In the genomic region with DNA sequence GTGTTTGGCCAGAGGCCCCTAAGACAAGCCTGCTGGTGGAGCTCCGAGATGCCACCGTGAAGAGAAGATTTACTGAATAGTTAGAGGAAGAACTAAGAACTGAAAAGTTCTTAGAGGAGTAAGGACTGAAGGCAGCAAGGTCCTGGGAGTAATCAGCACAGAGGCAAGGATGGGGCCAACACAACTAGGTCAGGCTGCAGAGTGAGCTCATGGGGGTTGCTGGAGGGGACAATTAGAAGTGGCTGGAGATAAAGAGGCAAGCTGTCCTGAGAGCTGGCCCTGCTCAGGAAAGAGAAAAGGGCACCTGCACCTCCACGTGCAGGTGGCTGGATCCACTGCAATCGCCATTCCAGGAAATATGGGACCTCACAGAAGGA, we compare ENCODE assay signal across 17 cellular contexts. TPM values are rescaled to one million over a fixed set of nuclear protein-coding genes. Genes with fewer than 3 reads are reported as not detected.
A peak's percentile ranks its signal among the peaks of the same experiment; 100 is the strongest.
DNase-seq lines count a peak whose midpoint lies in the region; ATAC-seq and TF ChIP-seq lines count a peak whose summit lies in the region.
"Had no signal": no experiment of that assay in that cellular context is flagged by ENCODE, and none has a peak within 500 bp of the region (broad histone marks: within the 10 kb centered on the region; RNA-seq: fewer than 3 reads in every experiment).

No MANE protein-coding gene starts in this region.

- peaks cover 7% of the 10 kb centered on the region for H3K4me1 ChIP-seq in Karpas-422 (ENCODE audit: low read length)
- peaks cover 0 to 75% (median 12%) of the 10 kb centered on the region in 4 donors for H3K4me1 ChIP-seq in right lobe of liver
- peaks cover 9 to 40% (median 23%) of the 10 kb centered on the region in 6 donors for H3K4me1 ChIP-seq in spleen

- H3K27me3 ChIP-seq in Karpas-422 (ENCODE audit: low read length) (no peaks in the 10 kb centered on the region), right lobe of liver (no peaks in the 10 kb centered on the region), spleen (replicated peaks in 1 of 7) (no peaks in the 10 kb centered on the region)
- H3K27me3 ChIP-seq: transverse colon had no signal

- no peak for ATAC-seq in right lobe of liver
- ATAC-seq in HG02840 (IDR thresholded peaks at IDR 0.05; ENCODE audit: low FRiP score, unreplicated experiment): no peak
- ATAC-seq: effector memory CD8-positive, alpha-beta T cell had no signal

- H2AFZ ChIP-seq in Karpas-422 (ENCODE audit: low read length): peak overlapping the region; percentile 72; the same call in 1 of the 2 replicates

- H3K27me3 Mint-ChIP-seq in activated naive CD8-positive, alpha-beta T cell: no peaks in the 10 kb centered on the region
- no peaks in the 10 kb centered on the region for H3K27me3 Mint-ChIP-seq in activated naive CD8-positive, alpha-beta T cell treated with anti-CD3 and anti-CD28 coated beads for 36 hours
- H3K27me3 Mint-ChIP-seq: central memory CD8-positive, alpha-beta T cell; effector memory CD8-positive, alpha-beta T cell had no signal

- H3K9me3 Mint-ChIP-seq in activated naive CD8-positive, alpha-beta T cell (ENCODE audit: low read depth): no peaks in the 10 kb centered on the region
- H3K9me3 Mint-ChIP-seq in activated naive CD8-positive, alpha-beta T cell treated with anti-CD3 and anti-CD28 coated beads for 36 hours: no peaks in the 10 kb centered on the region
- H3K9me3 Mint-ChIP-seq: CD8-positive, alpha-beta memory T cell; central memory CD8-positive, alpha-beta T cell; effector memory CD8-positive, alpha-beta T cell had no signal

- intact Hi-C loops in right lobe of liver (cut with DNase I): no loop called here
- intact Hi-C loops in spleen (cut with DNase I; ENCODE audit: low total_unique reads): no loop called here

- no peaks in the 10 kb centered on the region for H3K36me3 ChIP-seq in Karpas-422 (ENCODE audit: insufficient read depth, low read length)
- no peaks in the 10 kb centered on the region for H3K36me3 ChIP-seq in right lobe of liver
- no peaks in the 10 kb centered on the region for H3K36me3 ChIP-seq in spleen
- H3K36me3 ChIP-seq: transverse colon had no signal

- H4K20me1 ChIP-seq in Karpas-422 (ENCODE audit: insufficient read depth, low read depth, low read length): no peaks in the 10 kb centered on the region

- no peak for TF ChIP-seq POLR2A in right lobe of liver (IDR thresholded peaks at IDR 0.05)
- no peak for TF ChIP-seq POLR2A in spleen (IDR thresholded peaks at IDR 0.05)

- H3K4me3 ChIP-seq in Karpas-422 (ENCODE audit: low read length): no peak overlapping the region
- H3K4me3 ChIP-seq in right lobe of liver: peak overlapping the region in 2 of 3 donors; percentile 54 to 62
- H3K4me3 ChIP-seq in spleen: no peak overlapping the region
- H3K4me3 ChIP-seq: skin epidermis, transverse colon had no signal

- DNase-seq in activated naive CD8-positive, alpha-beta T cell treated with anti-CD3 and anti-CD28 coated beads for 36 hours: no peak
- DNase-seq in Karpas-422 (no peak), right lobe of liver (peak in 1 of 3 donors; percentile 10), spleen (no peak), SK-N-DZ (ENCODE audit: low spot score) (no peak)
- DNase-seq in stimulated activated CD8-positive, alpha-beta memory T cell treated with anti-CD3 and anti-CD28 coated beads, Interleukin-4, amount 100 ng/mL, for 48 hours: no peak
- DNase-seq: activated effector memory CD4-positive, alpha-beta T cell treated with Interleukin-2 at 50 U/mL for 16 hours; CD8-positive, alpha-beta memory T cell; effector memory CD8-positive, alpha-beta T cell; MM.1S; NCI-H345; transverse colon had no signal

- no peak overlapping the region for H3K4me2 ChIP-seq in Karpas-422 (ENCODE audit: low read depth, low read length, poor library complexity, severe bottlenecking)

- H3K4me3 Mint-ChIP-seq in activated naive CD8-positive, alpha-beta T cell: no peak overlapping the region
- H3K4me3 Mint-ChIP-seq in activated naive CD8-positive, alpha-beta T cell treated with anti-CD3 and anti-CD28 coated beads for 36 hours: no peak overlapping the region
- H3K4me3 Mint-ChIP-seq: CD8-positive, alpha-beta memory T cell; central memory CD8-positive, alpha-beta T cell; effector memory CD8-positive, alpha-beta T cell had no signal

- WGBS in right lobe of liver (ENCODE audit: insufficient coverage, low coverage, low lambda C conversion rate, missing lambda C conversion rate): 28% methylated on average over 4 of the region's 4 CpGs
- WGBS in spleen, 5 donors: 38 to 54% (median 52%) methylated on average over 4 of the region's 4 CpGs

- peak overlapping the region; percentile 77 for H3K27ac Mint-ChIP-seq in activated naive CD8-positive, alpha-beta T cell
- no peak overlapping the region for H3K27ac Mint-ChIP-seq in activated naive CD8-positive, alpha-beta T cell treated with anti-CD3 and anti-CD28 coated beads for 36 hours
- H3K27ac Mint-ChIP-seq: CD8-positive, alpha-beta memory T cell; effector memory CD8-positive, alpha-beta T cell had no signal

- no peaks in the 10 kb centered on the region for H3K9me2 ChIP-seq in Karpas-422 (replicated peaks; ENCODE audit: insufficient read depth, low read length)

- no peak overlapping the region for H3K9ac ChIP-seq in Karpas-422 (ENCODE audit: low read length)

- no peaks in the 10 kb centered on the region for H3K36me3 Mint-ChIP-seq in activated naive CD8-positive, alpha-beta T cell
- H3K36me3 Mint-ChIP-seq in activated naive CD8-positive, alpha-beta T cell treated with anti-CD3 and anti-CD28 coated beads for 36 hours: no peaks in the 10 kb centered on the region
- H3K36me3 Mint-ChIP-seq: CD8-positive, alpha-beta memory T cell had no signal

- peaks cover 43% of the 10 kb centered on the region for H3K4me1 Mint-ChIP-seq in activated naive CD8-positive, alpha-beta T cell (ENCODE audit: low read depth)
- peaks cover 30% of the 10 kb centered on the region for H3K4me1 Mint-ChIP-seq in activated naive CD8-positive, alpha-beta T cell treated with anti-CD3 and anti-CD28 coated beads for 36 hours

- H3K9me3 ChIP-seq in Karpas-422 (ENCODE audit: low read length): no peaks in the 10 kb centered on the region
- H3K9me3 ChIP-seq in right lobe of liver: no peaks in the 10 kb centered on the region
- no peaks in the 10 kb centered on the region for H3K9me3 ChIP-seq in spleen
- H3K9me3 ChIP-seq: transverse colon had no signal

- H3K79me2 ChIP-seq in Karpas-422 (ENCODE audit: low read length): no peaks in the 10 kb centered on the region

- TF ChIP-seq CTCF in right lobe of liver (IDR thresholded peaks at IDR 0.05) (no peak), spleen (IDR thresholded peaks at IDR 0.05 in 8 of 11, conservative IDR thresholded peaks at IDR 0.05 in 3 of 11) (no peak)

- no peak overlapping the region for H3K27ac ChIP-seq in Karpas-422 (ENCODE audit: low read length)
- H3K27ac ChIP-seq in right lobe of liver: peak overlapping the region; percentile 11 to 89 (median 81)
- peak overlapping the region in 5 of 8 donors; percentile 46 to 70 (median 61) for H3K27ac ChIP-seq in spleen
- H3K27ac ChIP-seq: RWPE1 had no signal

RNA-seq across cellular contexts. Expression of gene NFKBIA, which starts 52.7 kb away (rescaled TPM):
- 100 to 1,000 TPM; 395 to 400 TPM for total RNA-seq in activated naive CD8-positive, alpha-beta T cell treated with anti-CD3 and anti-CD28 coated beads for 36 hours
- 27.6 and 53.5 TPM in 2 replicates for total RNA-seq in Karpas-422 (2014; rRNA removed; shearing (Covaris generic); ENCODE audit: low replicate concordance)
- total RNA-seq in right lobe of liver (100 to 1,000 TPM in 3 of 6 experiments, 10 to 100 TPM in 3; 84.8 to 140 (median 106) TPM), spleen (100 to 1,000 TPM; 250 to 482 (median 319) TPM)
- 100 to 1,000 TPM; 107 to 225 (median 149) TPM for polyA plus RNA-seq in spleen
- polyA plus RNA-seq in SK-N-DZ (2014; cell fraction: cytosol; rRNA removed): 39.1 and 52.8 TPM in 2 replicates
- polyA plus RNA-seq in SK-N-DZ (2014; cell fraction: nucleus; rRNA removed): 109 and 143 TPM in 2 replicates

RNA-seq across cellular contexts. Expression of gene PSMA6, which starts 59.7 kb away (rescaled TPM):
- 100 to 1,000 TPM; 401 to 404 TPM for total RNA-seq in activated naive CD8-positive, alpha-beta T cell treated with anti-CD3 and anti-CD28 coated beads for 36 hours
- 327 and 344 TPM in 2 replicates for total RNA-seq in Karpas-422 (2014; rRNA removed; shearing (Covaris generic); ENCODE audit: low replicate concordance)
- total RNA-seq in right lobe of liver: 100 to 1,000 TPM in 1 of 6 experiments, 10 to 100 TPM in 5; 66.9 to 122 (median 81.1) TPM
- total RNA-seq in spleen: 100 to 1,000 TPM; 120 to 185 (median 129) TPM
- 100 to 1,000 TPM; 108 to 171 (median 164) TPM for polyA plus RNA-seq in spleen
- 629 and 652 TPM in 2 replicates for polyA plus RNA-seq in SK-N-DZ (2014; cell fraction: cytosol; rRNA removed)
- polyA plus RNA-seq in SK-N-DZ (2014; cell fraction: nucleus; rRNA removed): 256 and 362 TPM in 2 replicates

Comparison
In these comparisons a context has a peak if more than half of its experiments do, and no peak if none do; other contexts are left out.
1. H3K4me3 ChIP-seq: peak in right lobe of liver (2 of 3); none in Karpas-422 (single experiment) and spleen (0 of 8).